In genomic region chr2:240060977-240061591, GRCh38 we compare ENCODE assay signal across 9 cellular contexts. TPM values are rescaled to one million over a fixed set of nuclear protein-coding genes. Genes with fewer than 3 reads are reported as not detected.
DNase-seq lines count a peak whose midpoint lies in the region; ATAC-seq and TF ChIP-seq lines count a peak whose summit lies in the region.
"Had no signal": no experiment of that assay in that cellular context is flagged by ENCODE, and none has a peak within 500 bp of the region (broad histone marks: within the 10 kb centered on the region; RNA-seq: fewer than 3 reads in every experiment).

No MANE protein-coding gene starts in this region.

- no peaks in the 10 kb centered on the region for H3K4me1 Mint-ChIP-seq in CD4-positive, CD25-positive, alpha-beta regulatory T cell
- peaks cover 20% of the 10 kb centered on the region for H3K4me1 Mint-ChIP-seq in GM23338
- H3K4me1 Mint-ChIP-seq in activated T-helper 17 cell treated with anti-CD3 and anti-CD28 coated beads, Interleukin-2, amount 50 U/mL, for 72 hours, result no peaks in the 10 kb centered on the region

- intact Hi-C loops in psoas muscle (cut with DNase I), result loop anchor here (1.0 to 2.0 kb wide), 2 partner anchors 82 to 84 kb away; no protein-coding TSS in a partner anchor

- H3K36me3 Mint-ChIP-seq in CD4-positive, CD25-positive, alpha-beta regulatory T cell, result no peaks in the 10 kb centered on the region
- H3K36me3 Mint-ChIP-seq in GM23338 (ENCODE audit: low read depth), result no peaks in the 10 kb centered on the region
- H3K36me3 Mint-ChIP-seq in activated T-helper 17 cell treated with anti-CD3 and anti-CD28 coated beads, Interleukin-2, amount 50 U/mL, for 72 hours (ENCODE audit: low read depth), result no peaks in the 10 kb centered on the region

- no peaks in the 10 kb centered on the region for H3K79me2 ChIP-seq in GM23338 (replicated peaks; ENCODE audit: insufficient read depth)

- peak; percentile 12 to 57 (median 54) for DNase-seq in CD4-positive, CD25-positive, alpha-beta regulatory T cell
- DNase-seq in GM23338 (ENCODE audit: low spot score), result peak; percentile 69
- peak; percentile 58 for DNase-seq in NCI-H526 treated with DMSO at 0.1 percent for 48 hours (lab: John Stamatoyannopoulos, UW)
- DNase-seq in germinal center (ENCODE audit: low spot score), result peak; percentile 11
- no peak for DNase-seq in psoas muscle

- ATAC-seq in CD4-positive, CD25-positive, alpha-beta regulatory T cell (ENCODE audit: low read depth in 2 of 2), result peak; percentile 53 to 56
- peak; percentile 86 for ATAC-seq in GM23338
- peak; percentile 49 for ATAC-seq in activated T-helper 17 cell treated with anti-CD3 and anti-CD28 coated beads, Interleukin-2, amount 50 U/mL, for 72 hours (replicated peaks)
- peak; percentile 67 to 81 (median 72) for ATAC-seq in psoas muscle
- no peak for ATAC-seq in HG03135 (IDR thresholded peaks at IDR 0.05; ENCODE audit: unreplicated experiment)
- ATAC-seq in HG03520 (IDR thresholded peaks at IDR 0.05; ENCODE audit: unreplicated experiment), result no peak

- no peaks in the 10 kb centered on the region for H3K9me2 ChIP-seq in GM23338 (ENCODE audit: insufficient read depth)

- no peaks in the 10 kb centered on the region for H3K9me3 Mint-ChIP-seq in CD4-positive, CD25-positive, alpha-beta regulatory T cell
- no peaks in the 10 kb centered on the region for H3K9me3 Mint-ChIP-seq in GM23338
- H3K9me3 Mint-ChIP-seq in activated T-helper 17 cell treated with anti-CD3 and anti-CD28 coated beads, Interleukin-2, amount 50 U/mL, for 72 hours, result no peaks in the 10 kb centered on the region

- H3K4me1 ChIP-seq in CD4-positive, CD25-positive, alpha-beta regulatory T cell (ENCODE audit: control insufficient read depth, insufficient read depth, low read length, poor library complexity, severe bottlenecking), result no peaks in the 10 kb centered on the region
- H3K4me1 ChIP-seq in GM23338 (ENCODE audit: insufficient read depth) (peaks cover 16% of the 10 kb centered on the region), psoas muscle (no peaks in the 10 kb centered on the region)

- H3K27ac Mint-ChIP-seq in CD4-positive, CD25-positive, alpha-beta regulatory T cell, result no peak overlapping the region
- no peak overlapping the region for H3K27ac Mint-ChIP-seq in GM23338
- H3K27ac Mint-ChIP-seq in activated T-helper 17 cell treated with anti-CD3 and anti-CD28 coated beads, Interleukin-2, amount 50 U/mL, for 72 hours, result no peak overlapping the region

- H3K27ac ChIP-seq in CD4-positive, CD25-positive, alpha-beta regulatory T cell (ENCODE audit: insufficient read depth, low read length, poor library complexity, severe bottlenecking), result no peak overlapping the region
- H3K27ac ChIP-seq in GM23338 (ENCODE audit: low read depth), result no peak overlapping the region
- no peak overlapping the region for H3K27ac ChIP-seq in psoas muscle
- H3K27ac ChIP-seq: skin epidermis had no signal

- TF ChIP-seq CTCF in GM23338 (conservative IDR thresholded peaks at IDR 0.05; ENCODE audit: low read depth in 2 of 2), result peak; percentile 83 to 85
- TF ChIP-seq CTCF in psoas muscle (IDR thresholded peaks at IDR 0.05), result peak; percentile 76

- H3K27me3 ChIP-seq in CD4-positive, CD25-positive, alpha-beta regulatory T cell (ENCODE audit: control insufficient read depth, insufficient read depth, low read length), result peaks cover 12% of the 10 kb centered on the region
- H3K27me3 ChIP-seq in GM23338 (ENCODE audit: insufficient read depth) (no peaks in the 10 kb centered on the region), psoas muscle (ENCODE audit: insufficient read depth in 3 of 3, low read length in 2 of 3) (peaks cover 2 to 16% (median 2%) of the 10 kb centered on the region in 3 donors)

- no peak overlapping the region for H3K4me3 Mint-ChIP-seq in CD4-positive, CD25-positive, alpha-beta regulatory T cell
- H3K4me3 Mint-ChIP-seq in GM23338, result no peak overlapping the region
- H3K4me3 Mint-ChIP-seq in activated T-helper 17 cell treated with anti-CD3 and anti-CD28 coated beads, Interleukin-2, amount 50 U/mL, for 72 hours, result no peak overlapping the region

- no peak overlapping the region for H3K4me2 ChIP-seq in GM23338

- H3K9me3 ChIP-seq in CD4-positive, CD25-positive, alpha-beta regulatory T cell (ENCODE audit: control insufficient read depth in 2 of 2, low read length in 2 of 2), result no peaks in the 10 kb centered on the region
- H3K9me3 ChIP-seq in psoas muscle, result no peaks in the 10 kb centered on the region

- H3K36me3 ChIP-seq in CD4-positive, CD25-positive, alpha-beta regulatory T cell (ENCODE audit: control insufficient read depth, insufficient read depth, low read length), result no peaks in the 10 kb centered on the region
- H3K36me3 ChIP-seq in GM23338 (ENCODE audit: insufficient read depth) (no peaks in the 10 kb centered on the region), psoas muscle (ENCODE audit: insufficient read depth in 1 of 2, low read depth in 1 of 2) (no peaks in the 10 kb centered on the region)

- H2AFZ ChIP-seq in GM23338, result no peak overlapping the region

- H3F3A ChIP-seq in GM23338 (replicated peaks; ENCODE audit: low read depth), result no peaks in the 10 kb centered on the region

- peaks cover 35% of the 10 kb centered on the region for H3K27me3 Mint-ChIP-seq in CD4-positive, CD25-positive, alpha-beta regulatory T cell
- H3K27me3 Mint-ChIP-seq in GM23338 (ENCODE audit: insufficient read depth, low read depth, poor library complexity), result peaks cover 11% of the 10 kb centered on the region
- peaks cover 28% of the 10 kb centered on the region for H3K27me3 Mint-ChIP-seq in activated T-helper 17 cell treated with anti-CD3 and anti-CD28 coated beads, Interleukin-2, amount 50 U/mL, for 72 hours

- H4K20me1 ChIP-seq in GM23338 (replicated peaks; ENCODE audit: insufficient read depth), result no peaks in the 10 kb centered on the region

- no peak overlapping the region for H3K4me3 ChIP-seq in CD4-positive, CD25-positive, alpha-beta regulatory T cell (ENCODE audit: low read depth, low read length)
- H3K4me3 ChIP-seq in GM23338 (no peak overlapping the region), psoas muscle (no peak overlapping the region)
- H3K4me3 ChIP-seq: skin epidermis had no signal

- 41 to 47% (median 43%) methylated on average over 4 of the region's 4 CpGs for WGBS in psoas muscle, 3 donors

TF ChIP-seq in GM23338, 12 proteins besides CTCF, POLR2A, EP300 and RAD21 (continues in another document):
- TF ChIP-seq NANOG (IDR thresholded peaks at IDR 0.05; ENCODE audit: borderline replicate concordance) (no peak), EZH2 (IDR thresholded peaks at IDR 0.05; ENCODE audit: low read depth, unreplicated experiment) (no peak)

RNA-seq across cellular contexts. Expression of gene OR6B3, which starts 7.8 kb away (rescaled TPM):
- total RNA-seq in CD4-positive, CD25-positive, alpha-beta regulatory T cell, result not detected
- polyA plus RNA-seq in CD4-positive, CD25-positive, alpha-beta regulatory T cell, result not detected
- total RNA-seq in GM23338 (2014; rRNA removed; shearing (Covaris generic)), result not detected in 2 replicates
- polyA plus RNA-seq in GM23338 (2016; fragmentation: Nextera tagmentation; extraction: Ambion mirVana) (not detected in 2 replicates), psoas muscle (not detected)
- total RNA-seq in activated T-helper 17 cell treated with anti-CD3 and anti-CD28 coated beads, Interleukin-2, amount 50 U/mL, for 72 hours, result not detected
- total RNA-seq in psoas muscle, result not detected

RNA-seq across cellular contexts. Expression of gene OR6B2, which starts 30.9 kb away (rescaled TPM):
- not detected for total RNA-seq in CD4-positive, CD25-positive, alpha-beta regulatory T cell
- polyA plus RNA-seq in CD4-positive, CD25-positive, alpha-beta regulatory T cell, result not detected
- total RNA-seq in GM23338 (2014; rRNA removed; shearing (Covaris generic)), result not detected in 2 replicates
- not detected in 2 replicates for polyA plus RNA-seq in GM23338 (2016; fragmentation: Nextera tagmentation; extraction: Ambion mirVana)
- not detected for total RNA-seq in activated T-helper 17 cell treated with anti-CD3 and anti-CD28 coated beads, Interleukin-2, amount 50 U/mL, for 72 hours
- not detected for total RNA-seq in psoas muscle
- polyA plus RNA-seq in psoas muscle, result not detected

RNA-seq across cellular contexts. Expression of gene NDUFA10, which starts 35.9 kb away (rescaled TPM):
- 101 TPM for total RNA-seq in CD4-positive, CD25-positive, alpha-beta regulatory T cell
- 100 to 1,000 TPM; 114 to 141 (median 126) TPM for polyA plus RNA-seq in CD4-positive, CD25-positive, alpha-beta regulatory T cell
- total RNA-seq in GM23338 (2014; rRNA removed; shearing (Covaris generic)), result 113 and 156 TPM in 2 replicates
- polyA plus RNA-seq in GM23338 (2016; fragmentation: Nextera tagmentation; extraction: Ambion mirVana), result 64.8 and 81.0 TPM in 2 replicates
- 100 to 1,000 TPM; 101 to 153 TPM for total RNA-seq in activated T-helper 17 cell treated with anti-CD3 and anti-CD28 coated beads, Interleukin-2, amount 50 U/mL, for 72 hours
- 100 to 1,000 TPM; 132 to 183 (median 163) TPM for total RNA-seq in psoas muscle
- polyA plus RNA-seq in psoas muscle, result 100 to 1,000 TPM in 2 of 3 donors, 10 to 100 TPM in 1; 84.2 to 135 (median 113) TPM

Comparison
In these comparisons a context has a peak if more than half of its experiments do, and no peak if none do; other contexts are left out.
1. ATAC-seq: peak in CD4-positive, CD25-positive, alpha-beta regulatory T cell (2 of 2), GM23338 (single experiment), activated T-helper 17 cell treated with anti-CD3 and anti-CD28 coated beads, Interleukin-2, amount 50 U/mL, for 72 hours (single experiment) and psoas muscle (4 of 4); none in HG03135 (single experiment) and HG03520 (single experiment).
2. DNase-seq: peak in CD4-positive, CD25-positive, alpha-beta regulatory T cell (3 of 3), GM23338 (single experiment), NCI-H526 treated with DMSO at 0.1 percent for 48 hours (single experiment) and germinal center (single experiment); none in psoas muscle (0 of 2).